ENCODE assay signal across 8 cellular contexts in the genomic region with DNA sequence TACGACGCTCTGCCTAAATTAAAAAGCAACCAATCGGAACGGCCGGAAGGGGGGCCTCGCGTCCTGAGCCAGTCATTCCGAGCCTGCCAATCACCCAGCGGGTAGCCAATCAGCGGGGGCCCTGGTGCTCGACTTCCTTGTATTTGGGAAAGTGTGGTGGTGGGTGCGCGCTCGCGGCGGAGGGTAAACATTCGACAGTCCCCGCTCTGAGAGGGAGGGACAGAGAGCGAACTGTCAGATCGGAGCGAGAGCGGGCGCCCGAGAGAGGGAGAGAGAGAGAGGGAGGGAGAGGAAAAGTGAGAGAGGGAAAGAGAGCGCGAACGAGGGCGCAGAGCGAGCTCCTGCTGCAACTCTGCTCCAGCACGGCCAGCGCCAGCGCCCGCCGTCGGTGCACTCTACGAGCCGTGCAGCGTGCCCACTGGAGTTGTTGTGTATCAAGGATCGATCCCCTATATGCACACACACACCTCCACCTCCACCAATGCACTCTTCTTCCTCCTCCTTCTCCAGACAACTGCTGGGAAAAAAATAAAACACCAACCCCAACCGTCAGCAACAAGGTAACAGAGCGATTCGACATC. TPM values are rescaled to one million over a fixed set of nuclear protein-coding genes. Genes with fewer than 3 reads are reported as not detected.
DNase-seq lines count a peak whose midpoint lies in the region; ATAC-seq and TF ChIP-seq lines count a peak whose summit lies in the region.

A gene (plus strand): TSS at position 190 of the 581 bp plus-strand sequence. CDS start 1,396 bp downstream, outside the sequence.

- no peak for TF ChIP-seq CTCF in SU-DHL-6 (IDR thresholded peaks at IDR 0.05; ENCODE audit: insufficient read depth, low read length, poor library complexity, severe bottlenecking)

- no peaks in the 10 kb centered on the region for H3K36me3 ChIP-seq in CD4-positive, alpha-beta memory T cell (ENCODE audit: insufficient read depth, low read length)
- no peaks in the 10 kb centered on the region for H3K36me3 ChIP-seq in SU-DHL-6 (ENCODE audit: low read length)

- no peak within 1 kb of the TSS for H2AFZ ChIP-seq in SU-DHL-6 (ENCODE audit: low read depth, low read length, severe bottlenecking)

- intact Hi-C loops in CD4-positive, alpha-beta memory T cell (cut with micrococcal nuclease): no loop called here

- H3K27me3 Mint-ChIP-seq in CD4-positive, alpha-beta memory T cell: peaks cover 55 to 61% of the 10 kb centered on the region in 2 donors
- peaks cover 78 to 85% of the 10 kb centered on the region in 2 donors for H3K27me3 Mint-ChIP-seq in effector memory CD8-positive, alpha-beta T cell

- H3K4me1 ChIP-seq in CD4-positive, alpha-beta memory T cell (ENCODE audit: insufficient read depth, low read length): peaks cover 31% of the 10 kb centered on the region

- H4K20me1 ChIP-seq in SU-DHL-6 (ENCODE audit: low read depth, low read length): no peaks in the 10 kb centered on the region

- H3K4me3 ChIP-seq in CD4-positive, alpha-beta memory T cell (ENCODE audit: low read length in 2 of 2): peak within 1 kb of the TSS in 1 of 2 donors; percentile 24
- no peak within 1 kb of the TSS for H3K4me3 ChIP-seq in SU-DHL-6 (ENCODE audit: insufficient read depth, low read length, poor library complexity, severe bottlenecking)

- no peaks in the 10 kb centered on the region for H3F3A ChIP-seq in SU-DHL-6 (ENCODE audit: insufficient read depth)

- H3K27ac Mint-ChIP-seq in CD4-positive, alpha-beta memory T cell: peak within 1 kb of the TSS in 3 of 7 donors; percentile 29 to 77 (median 64)
- peak within 1 kb of the TSS in 1 of 2 donors; percentile 66 for H3K27ac Mint-ChIP-seq in effector memory CD8-positive, alpha-beta T cell

- CTCF ChIA-PET in CD4-positive, alpha-beta memory T cell (lab: Charles Lee; ENCODE audit: partially characterized antibody): no interaction called here

- ATAC-seq in HG03095 (IDR thresholded peaks at IDR 0.05; ENCODE audit: unreplicated experiment): peak; percentile 36
- ATAC-seq in effector memory CD8-positive, alpha-beta T cell (replicated peaks): peak; percentile 10

- POLR2A ChIA-PET in CD4-positive, alpha-beta memory T cell (lab: Charles Lee; ENCODE audit: partially characterized antibody): no interaction called here

- H3K79me2 ChIP-seq in SU-DHL-6 (ENCODE audit: insufficient read depth, low read length): no peaks in the 10 kb centered on the region

- H3K9me2 ChIP-seq in SU-DHL-6 (replicated peaks; ENCODE audit: insufficient read depth, low read length): no peaks in the 10 kb centered on the region

- H3K9ac ChIP-seq in SU-DHL-6 (ENCODE audit: low read length): no peak within 1 kb of the TSS

- H3K9me3 ChIP-seq in CD4-positive, alpha-beta memory T cell (ENCODE audit: control insufficient read depth in 1 of 2, low read length in 2 of 2): no peaks in the 10 kb centered on the region
- no peaks in the 10 kb centered on the region for H3K9me3 ChIP-seq in SU-DHL-6 (ENCODE audit: insufficient read depth, low read length)

- no peak within 1 kb of the TSS for H3K27ac ChIP-seq in CD4-positive, alpha-beta memory T cell (ENCODE audit: low read depth, low read length)
- H3K27ac ChIP-seq in SU-DHL-6 (ENCODE audit: low read depth, low read length): no peak within 1 kb of the TSS

- H3K4me1 Mint-ChIP-seq in CD4-positive, alpha-beta memory T cell: peaks cover 27 to 51% (median 36%) of the 10 kb centered on the region in 4 donors
- peaks cover 27 to 29% of the 10 kb centered on the region in 2 donors for H3K4me1 Mint-ChIP-seq in effector memory CD8-positive, alpha-beta T cell (ENCODE audit: low read depth in 2 of 2)

- H3K9me3 Mint-ChIP-seq in CD4-positive, alpha-beta memory T cell: peaks cover 0 to 32% (median 14%) of the 10 kb centered on the region in 8 donors
- peaks cover 0 to 2% of the 10 kb centered on the region in 2 donors for H3K9me3 Mint-ChIP-seq in effector memory CD8-positive, alpha-beta T cell

- peak within 1 kb of the TSS; percentile 75 to 92 (median 84) for H3K4me3 Mint-ChIP-seq in CD4-positive, alpha-beta memory T cell
- peak within 1 kb of the TSS; percentile 81 to 83 for H3K4me3 Mint-ChIP-seq in effector memory CD8-positive, alpha-beta T cell

- H3K27me3 ChIP-seq in CD4-positive, alpha-beta memory T cell (ENCODE audit: insufficient read depth, low read length): peaks cover 41% of the 10 kb centered on the region
- no peaks in the 10 kb centered on the region for H3K27me3 ChIP-seq in SU-DHL-6 (ENCODE audit: low read length)

- no peak for DNase-seq in CD4-positive, alpha-beta memory T cell
- DNase-seq in effector memory CD8-positive, alpha-beta T cell: no peak
- DNase-seq in middle frontal gyrus (ENCODE audit: extremely low spot score, low spot score) (peak; percentile 98), superior temporal gyrus (ENCODE audit: extremely low spot score) (peak; percentile 100), RKO (ENCODE audit: low spot score) (no peak)
- no peak for DNase-seq in NK-92 treated with Interleukin-12 subunit alpha and Interleukin-12 subunit beta, amount 100 ng/mL, for 24 hours (lab: John Stamatoyannopoulos, UW)

- peaks cover 0 to 4% of the 10 kb centered on the region in 2 donors for H3K36me3 Mint-ChIP-seq in CD4-positive, alpha-beta memory T cell
- peaks cover 9% of the 10 kb centered on the region for H3K36me3 Mint-ChIP-seq in effector memory CD8-positive, alpha-beta T cell (ENCODE audit: insufficient read depth)

- peak within 1 kb of the TSS; percentile 48 for H3K4me2 ChIP-seq in SU-DHL-6 (ENCODE audit: low read depth, low read length, poor library complexity, severe bottlenecking)

RNA-seq across cellular contexts. Expression of the gene that starts here (rescaled TPM):
- total RNA-seq in CD4-positive, alpha-beta memory T cell: not detected
- polyA plus RNA-seq in CD4-positive, alpha-beta memory T cell: not detected

Comparison
In these comparisons a context has a peak if more than half of its experiments do, and no peak if none do; other contexts are left out.
1. DNase-seq: peak in middle frontal gyrus (single experiment) and superior temporal gyrus (single experiment); none in CD4-positive, alpha-beta memory T cell (0 of 5), effector memory CD8-positive, alpha-beta T cell (0 of 3), NK-92 treated with Interleukin-12 subunit alpha and Interleukin-12 subunit beta, amount 100 ng/mL, for 24 hours (single experiment) and RKO (single experiment).